In the genomic region with DNA sequence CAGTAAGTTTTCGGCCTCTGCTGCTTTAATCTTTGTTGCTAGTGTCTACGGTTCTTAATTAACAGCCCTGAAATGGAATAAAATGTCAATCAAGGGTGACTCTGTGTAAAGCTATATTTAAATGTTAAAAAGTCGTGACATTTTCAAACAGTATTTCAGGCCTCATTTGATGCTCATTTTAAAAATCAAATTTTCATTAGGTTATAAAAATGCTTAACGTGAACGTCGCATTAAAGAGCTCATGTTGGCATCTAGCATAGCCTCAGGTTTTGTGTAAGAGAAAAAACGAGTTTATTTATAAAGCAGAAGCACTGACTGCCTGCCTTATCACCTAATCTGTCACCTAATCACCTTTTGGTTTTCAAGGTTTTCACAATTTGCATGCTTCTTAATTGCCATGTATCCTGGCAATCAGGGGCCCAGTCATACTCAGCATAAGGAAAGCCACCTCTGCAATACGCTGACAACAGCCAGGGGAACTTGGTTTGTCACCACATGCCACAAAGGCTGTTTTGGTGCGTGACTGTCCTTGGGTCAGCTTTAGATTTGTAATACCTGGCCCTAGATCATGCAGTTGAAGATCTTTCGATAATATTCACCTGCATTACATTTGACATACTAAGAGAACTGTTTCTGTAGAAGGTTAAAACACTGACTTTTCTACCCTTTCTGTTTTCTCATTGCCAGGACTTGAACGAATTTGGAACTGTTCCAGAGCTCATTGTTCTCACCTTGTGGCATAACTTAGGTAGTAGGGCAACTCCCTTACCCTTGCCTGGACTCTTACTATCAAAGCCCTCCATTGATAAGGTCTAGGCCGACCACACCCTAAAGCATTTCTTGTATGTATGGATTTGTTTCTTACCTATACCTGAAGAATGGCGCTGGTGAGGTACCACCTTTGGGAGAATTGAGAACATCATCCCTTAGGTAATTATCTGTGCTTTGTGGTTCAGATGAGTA, we compare ENCODE assay signal across 1 cellular context.
TF ChIP-seq lines count a peak whose summit lies in the region.

No MANE protein-coding gene starts in this region.

TF ChIP-seq in IMR-90, 13 proteins besides CTCF, POLR2A, EP300 and RAD21:
- TF ChIP-seq RFX5 (IDR thresholded peaks at IDR 0.05; ENCODE audit: low read depth, low read length): no peak
- TF ChIP-seq RCOR1 (IDR thresholded peaks at IDR 0.05; ENCODE audit: insufficient replicate concordance, low read length): no peak
- TF ChIP-seq BHLHE40 (IDR thresholded peaks at IDR 0.05; ENCODE audit: low read depth, low read length): no peak
- TF ChIP-seq SMC3 (IDR thresholded peaks at IDR 0.05; ENCODE audit: low read depth, low read length): no peak
- TF ChIP-seq MAZ (IDR thresholded peaks at IDR 0.05; ENCODE audit: borderline replicate concordance, low read depth, low read length): no peak
- TF ChIP-seq, protein P1, sequence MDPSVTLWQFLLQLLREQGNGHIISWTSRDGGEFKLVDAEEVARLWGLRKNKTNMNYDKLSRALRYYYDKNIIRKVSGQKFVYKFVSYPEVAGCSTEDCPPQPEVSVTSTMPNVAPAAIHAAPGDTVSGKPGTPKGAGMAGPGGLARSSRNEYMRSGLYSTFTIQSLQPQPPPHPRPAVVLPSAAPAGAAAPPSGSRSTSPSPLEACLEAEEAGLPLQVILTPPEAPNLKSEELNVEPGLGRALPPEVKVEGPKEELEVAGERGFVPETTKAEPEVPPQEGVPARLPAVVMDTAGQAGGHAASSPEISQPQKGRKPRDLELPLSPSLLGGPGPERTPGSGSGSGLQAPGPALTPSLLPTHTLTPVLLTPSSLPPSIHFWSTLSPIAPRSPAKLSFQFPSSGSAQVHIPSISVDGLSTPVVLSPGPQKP (IDR thresholded peaks at IDR 0.05; ENCODE audit: borderline replicate concordance, low read depth, low read length): no peak
- no peak for TF ChIP-seq MAFK (IDR thresholded peaks at IDR 0.05; ENCODE audit: low read depth, low read length)
- TF ChIP-seq MXI1 (IDR thresholded peaks at IDR 0.05; ENCODE audit: borderline replicate concordance, low read depth, low read length): no peak
- TF ChIP-seq, protein P2, sequence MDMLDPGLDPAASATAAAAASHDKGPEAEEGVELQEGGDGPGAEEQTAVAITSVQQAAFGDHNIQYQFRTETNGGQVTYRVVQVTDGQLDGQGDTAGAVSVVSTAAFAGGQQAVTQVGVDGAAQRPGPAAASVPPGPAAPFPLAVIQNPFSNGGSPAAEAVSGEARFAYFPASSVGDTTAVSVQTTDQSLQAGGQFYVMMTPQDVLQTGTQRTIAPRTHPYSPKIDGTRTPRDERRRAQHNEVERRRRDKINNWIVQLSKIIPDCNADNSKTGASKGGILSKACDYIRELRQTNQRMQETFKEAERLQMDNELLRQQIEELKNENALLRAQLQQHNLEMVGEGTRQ (IDR thresholded peaks at IDR 0.05; ENCODE audit: low read depth, low read length): no peak
- TF ChIP-seq FOS (IDR thresholded peaks at IDR 0.05; ENCODE audit: low read depth, low read length): no peak
